Comparison of ENCODE assay signal across 13 cellular contexts in genomic region chr15:58409861-58410260, GRCh38. TPM values are rescaled to one million over a fixed set of nuclear protein-coding genes. Genes with fewer than 3 reads are reported as not detected.
DNase-seq lines count a peak whose midpoint lies in the region; ATAC-seq and TF ChIP-seq lines count a peak whose summit lies in the region.
"Had no signal": no experiment of that assay in that cellular context is flagged by ENCODE, and none has a peak within 500 bp of the region (broad histone marks: within the 10 kb centered on the region; RNA-seq: fewer than 3 reads in every experiment).

No MANE protein-coding gene starts in this region.

- no peaks in the 10 kb centered on the region for H4K20me1 ChIP-seq in BLaER1 treated with 17β-estradiol and CSF1 and Interleukin-3, amounts not matched to agents 10 nM and 100 nM
- H4K20me1 ChIP-seq in DND-41 (ENCODE audit: insufficient read depth, low read length): no peaks in the 10 kb centered on the region

- no peaks in the 10 kb centered on the region for H3K27me3 Mint-ChIP-seq in activated T-helper 2 cell treated with anti-CD3 and anti-CD28 coated beads, Interferon-gamma antibody, Interleukin-2, Interleukin-4, amounts not matched to agents 10 μg/mL and 5 μg/mL and 100 μg/mL, durations not matched to agents 14 hours and 24 hours and 36 hours (ENCODE audit: low read depth)
- H3K27me3 Mint-ChIP-seq in naive thymus-derived CD4-positive, alpha-beta T cell: no peaks in the 10 kb centered on the region
- H3K27me3 Mint-ChIP-seq: dendritic cell treated with granulocyte-macrophage colony-stimulating factor and Interleukin-4, amounts not matched to agents 40 ng/mL and 50 ng/mL, for 4 days had no signal

- H3K27me3 ChIP-seq in BLaER1 treated with 17β-estradiol and CSF1 and Interleukin-3, amounts not matched to agents 10 nM and 100 nM: no peaks in the 10 kb centered on the region
- H3K27me3 ChIP-seq in DND-41 (ENCODE audit: insufficient read depth, low read length, poor library complexity) (no peaks in the 10 kb centered on the region), breast epithelium (no peaks in the 10 kb centered on the region), stomach (no peaks in the 10 kb centered on the region)
- H3K27me3 ChIP-seq in naive thymus-derived CD4-positive, alpha-beta T cell (ENCODE audit: control insufficient read depth in 2 of 2, insufficient read depth in 2 of 2, low read length in 2 of 2): no peaks in the 10 kb centered on the region

- H3K4me3 Mint-ChIP-seq in activated T-helper 2 cell treated with anti-CD3 and anti-CD28 coated beads, Interferon-gamma antibody, Interleukin-2, Interleukin-4, amounts not matched to agents 10 μg/mL and 5 μg/mL and 100 μg/mL, durations not matched to agents 14 hours and 24 hours and 36 hours (ENCODE audit: low read depth): peak overlapping the region; percentile 33
- peak overlapping the region; percentile 77 to 96 (median 89) for H3K4me3 Mint-ChIP-seq in naive thymus-derived CD4-positive, alpha-beta T cell

- H3K9me3 Mint-ChIP-seq in activated T-helper 2 cell treated with anti-CD3 and anti-CD28 coated beads, Interferon-gamma antibody, Interleukin-2, Interleukin-4, amounts not matched to agents 10 μg/mL and 5 μg/mL and 100 μg/mL, durations not matched to agents 14 hours and 24 hours and 36 hours: no peaks in the 10 kb centered on the region
- no peaks in the 10 kb centered on the region for H3K9me3 Mint-ChIP-seq in naive thymus-derived CD4-positive, alpha-beta T cell
- H3K9me3 Mint-ChIP-seq: dendritic cell treated with granulocyte-macrophage colony-stimulating factor and Interleukin-4, amounts not matched to agents 40 ng/mL and 50 ng/mL, for 4 days had no signal

- TF ChIP-seq POLR2A in breast epithelium (IDR thresholded peaks at IDR 0.05): no peak
- no peak for TF ChIP-seq POLR2A in stomach (IDR thresholded peaks at IDR 0.05)

- H3K36me3 ChIP-seq in BLaER1 treated with 17β-estradiol and CSF1 and Interleukin-3, amounts not matched to agents 10 nM and 100 nM: peaks cover 0 to 8% (median 5%) of the 10 kb centered on the region in 11 experiments; a peak in 6 of 22 replicates
- H3K36me3 ChIP-seq in DND-41 (ENCODE audit: insufficient read depth, low read length) (no peaks in the 10 kb centered on the region; the same call in 1 of the 2 replicates), breast epithelium (no peaks in the 10 kb centered on the region), stomach (no peaks in the 10 kb centered on the region)
- H3K36me3 ChIP-seq in naive thymus-derived CD4-positive, alpha-beta T cell (ENCODE audit: control insufficient read depth in 2 of 3, insufficient read depth in 3 of 3, low read length in 3 of 3): no peaks in the 10 kb centered on the region

- H3K4me2 ChIP-seq in BLaER1 treated with 17β-estradiol and CSF1 and Interleukin-3, amounts not matched to agents 10 nM and 100 nM: peak overlapping the region; percentile 63 to 93 (median 83)
- peak overlapping the region; percentile 63 for H3K4me2 ChIP-seq in DND-41 (ENCODE audit: insufficient read depth, low read length)

- peaks cover 4% of the 10 kb centered on the region for H3K36me3 Mint-ChIP-seq in activated T-helper 2 cell treated with anti-CD3 and anti-CD28 coated beads, Interferon-gamma antibody, Interleukin-2, Interleukin-4, amounts not matched to agents 10 μg/mL and 5 μg/mL and 100 μg/mL, durations not matched to agents 14 hours and 24 hours and 36 hours (ENCODE audit: low read depth)
- peaks cover 0 to 18% (median 0%) of the 10 kb centered on the region in 5 donors for H3K36me3 Mint-ChIP-seq in naive thymus-derived CD4-positive, alpha-beta T cell

- H3K79me2 ChIP-seq in DND-41 (ENCODE audit: insufficient read depth, low read length): peaks cover 4% of the 10 kb centered on the region; the same call in 1 of the 2 replicates

- H3K4me3 ChIP-seq in BLaER1 treated with 17β-estradiol and CSF1 and Interleukin-3, amounts not matched to agents 10 nM and 100 nM: peak overlapping the region; percentile 46 to 69 (median 60); a peak in 17 of 20 replicates
- H3K4me3 ChIP-seq in DND-41 (ENCODE audit: low read depth in 1 of 2, low read length in 2 of 2) (peak overlapping the region; percentile 41 to 62; a peak in 2 of 4 replicates), breast epithelium (peak overlapping the region in 1 of 3 donors; percentile 24), stomach (peak overlapping the region in 1 of 4 donors; percentile 31)
- H3K4me3 ChIP-seq in naive thymus-derived CD4-positive, alpha-beta T cell (ENCODE audit: low read length): no peak overlapping the region

- ATAC-seq in DND-41 (ENCODE audit: insufficient read depth, low read depth): peak; percentile 32; the same call in 1 of the 3 replicates
- ATAC-seq in naive thymus-derived CD4-positive, alpha-beta T cell: no peak
- ATAC-seq: SK-N-SH treated with all-trans-retinoic acid at 6 μM for 48 hours had no signal

- H2AFZ ChIP-seq in DND-41 (ENCODE audit: low read depth, low read length): peak overlapping the region; percentile 46

- POLR2A ChIA-PET in naive thymus-derived CD4-positive, alpha-beta T cell (lab: Charles Lee): no interaction called here

- no peak for DNase-seq in DND-41
- no peak for DNase-seq in activated T-helper 2 cell treated with anti-CD3 and anti-CD28 coated beads, Interferon-gamma antibody, Interleukin-2, Interleukin-4, amounts not matched to agents 10 μg/mL and 5 μg/mL and 100 μg/mL, durations not matched to agents 14 hours and 24 hours and 36 hours (ENCODE audit: low spot score)
- DNase-seq in naive thymus-derived CD4-positive, alpha-beta T cell: no peak
- no peak for DNase-seq in kidney glomerular epithelial cell (lab: John Stamatoyannopoulos, UW)
- no peak for DNase-seq in breast epithelium (ENCODE audit: low spot score in 2 of 2)
- DNase-seq in stomach: no peak
- DNase-seq: activated CD4-positive, CD25-positive, alpha-beta regulatory T cell treated with anti-CD3 and anti-CD28 coated beads, Interleukin-2, amount 50 U/mL, for 72 hours; amniotic stem cell; Calu3; NCI-H1930 had no signal

- TF ChIP-seq CTCF in DND-41 (IDR thresholded peaks at IDR 0.05; ENCODE audit: borderline replicate concordance, extremely low read depth, low read length, poor library complexity, severe bottlenecking) (no peak), breast epithelium (IDR thresholded peaks at IDR 0.05) (no peak), stomach (IDR thresholded peaks at IDR 0.05) (no peak)

- peak overlapping the region; percentile 41 to 85 (median 80); a peak in 21 of 22 replicates for H3K27ac ChIP-seq in BLaER1 treated with 17β-estradiol and CSF1 and Interleukin-3, amounts not matched to agents 10 nM and 100 nM
- H3K27ac ChIP-seq in DND-41 (ENCODE audit: low read length) (peak overlapping the region; percentile 88), breast epithelium (no peak overlapping the region), stomach (peak overlapping the region in 2 of 5 donors; percentile 2 to 43)
- H3K27ac ChIP-seq in naive thymus-derived CD4-positive, alpha-beta T cell (ENCODE audit: low read depth, low read length): no peak overlapping the region

- intact Hi-C loops in activated T-helper 2 cell treated with anti-CD3 and anti-CD28 coated beads, Interferon-gamma antibody, Interleukin-2, Interleukin-4, amounts not matched to agents 10 μg/mL and 5 μg/mL and 100 μg/mL, durations not matched to agents 14 hours and 24 hours and 36 hours (cut with micrococcal nuclease): no loop called here
- intact Hi-C loops in naive thymus-derived CD4-positive, alpha-beta T cell (cut with micrococcal nuclease): loop anchor here (10.0 kb wide), 3 partner anchors 95 to 185 kb away; no protein-coding TSS in a partner anchor
- intact Hi-C loops in breast epithelium (cut with DNase I; ENCODE audit: low total_unique reads): no loop called here
- intact Hi-C loops in stomach (cut with DNase I; ENCODE audit: low total_unique reads): no loop called here

- H3K4me1 ChIP-seq in BLaER1 treated with 17β-estradiol and CSF1 and Interleukin-3, amounts not matched to agents 10 nM and 100 nM: peaks cover 17 to 36% (median 24%) of the 10 kb centered on the region in 10 experiments
- H3K4me1 ChIP-seq in DND-41 (ENCODE audit: insufficient read depth, low read length) (peaks cover 33% of the 10 kb centered on the region), breast epithelium (no peaks in the 10 kb centered on the region), stomach (no peaks in the 10 kb centered on the region)
- no peaks in the 10 kb centered on the region for H3K4me1 ChIP-seq in naive thymus-derived CD4-positive, alpha-beta T cell (ENCODE audit: control insufficient read depth in 2 of 2, insufficient read depth in 2 of 2, low read length in 2 of 2)

- peaks cover 22% of the 10 kb centered on the region for H3K4me1 Mint-ChIP-seq in activated T-helper 2 cell treated with anti-CD3 and anti-CD28 coated beads, Interferon-gamma antibody, Interleukin-2, Interleukin-4, amounts not matched to agents 10 μg/mL and 5 μg/mL and 100 μg/mL, durations not matched to agents 14 hours and 24 hours and 36 hours (ENCODE audit: low read depth)
- peaks cover 6 to 37% (median 30%) of the 10 kb centered on the region in 7 donors for H3K4me1 Mint-ChIP-seq in naive thymus-derived CD4-positive, alpha-beta T cell

- no peak for TF ChIP-seq EP300 in stomach (IDR thresholded peaks at IDR 0.05)

- CTCF ChIA-PET in naive thymus-derived CD4-positive, alpha-beta T cell (lab: Charles Lee): no interaction called here

- H3K9ac ChIP-seq in BLaER1 treated with 17β-estradiol and CSF1 and Interleukin-3, amounts not matched to agents 10 nM and 100 nM: peak overlapping the region; percentile 69 to 82 (median 76); a peak in 20 of 22 replicates
- H3K9ac ChIP-seq in DND-41 (ENCODE audit: low read depth, low read length): peak overlapping the region; percentile 63

- H3K27ac Mint-ChIP-seq in activated T-helper 2 cell treated with anti-CD3 and anti-CD28 coated beads, Interferon-gamma antibody, Interleukin-2, Interleukin-4, amounts not matched to agents 10 μg/mL and 5 μg/mL and 100 μg/mL, durations not matched to agents 14 hours and 24 hours and 36 hours: peak overlapping the region; percentile 62
- peak overlapping the region; percentile 56 to 95 (median 91) for H3K27ac Mint-ChIP-seq in naive thymus-derived CD4-positive, alpha-beta T cell
- H3K27ac Mint-ChIP-seq: dendritic cell treated with granulocyte-macrophage colony-stimulating factor and Interleukin-4, amounts not matched to agents 40 ng/mL and 50 ng/mL, for 4 days had no signal

- peaks cover 0 to 29% (median 16%) of the 10 kb centered on the region in 11 experiments; a peak in 19 of 22 replicates for H3K9me3 ChIP-seq in BLaER1 treated with 17β-estradiol and CSF1 and Interleukin-3, amounts not matched to agents 10 nM and 100 nM (replicated peaks in 1 of 11)
- H3K9me3 ChIP-seq in DND-41 (ENCODE audit: insufficient read depth, low read length, severe bottlenecking) (no peaks in the 10 kb centered on the region), breast epithelium (no peaks in the 10 kb centered on the region), stomach (no peaks in the 10 kb centered on the region)
- no peaks in the 10 kb centered on the region for H3K9me3 ChIP-seq in naive thymus-derived CD4-positive, alpha-beta T cell (ENCODE audit: control insufficient read depth in 2 of 3, low read length in 3 of 3)

RNA-seq across cellular contexts. Expression of gene LIPC, which starts 21.9 kb away (rescaled TPM):
- 1.1 and 1.7 TPM in 2 replicates for total RNA-seq in activated T-helper 2 cell treated with anti-CD3 and anti-CD28 coated beads, Interferon-gamma antibody, Interleukin-2, Interleukin-4, amounts not matched to agents 10 μg/mL and 5 μg/mL and 100 μg/mL, durations not matched to agents 14 hours and 24 hours and 36 hours
- 1 to 10 TPM in 1 of 5 experiments, under 1 TPM in 4; 0.46 to 5.1 (median 0.77) TPM for total RNA-seq in naive thymus-derived CD4-positive, alpha-beta T cell
- polyA plus RNA-seq in naive thymus-derived CD4-positive, alpha-beta T cell: 1 to 10 TPM in 1 of 2 donors, under 1 TPM in 1; 0.58 to 2.1 TPM
- total RNA-seq in breast epithelium: under 1 TPM in 2 of 3 donors, not detected in 1; 0.15 to 0.80 TPM
- total RNA-seq in stomach: 1 to 10 TPM in 1 of 5 donors, under 1 TPM in 1, not detected in 3; 0.58 to 7.5 TPM
- under 1 TPM in 2 of 3 donors, not detected in 1; 0.23 to 0.93 TPM for polyA plus RNA-seq in stomach
- total RNA-seq: Calu3 had no signal

Comparison
In these comparisons a context has a peak if more than half of its experiments do, and no peak if none do; other contexts are left out.
1. H3K27ac ChIP-seq: peak in BLaER1 treated with 17β-estradiol and CSF1 and Interleukin-3, amounts not matched to agents 10 nM and 100 nM (11 of 11) and DND-41 (single experiment); none in naive thymus-derived CD4-positive, alpha-beta T cell (single experiment) and breast epithelium (0 of 2).
2. intact Hi-C loops: an anchor here in naive thymus-derived CD4-positive, alpha-beta T cell (10.0 kb wide); none called in activated T-helper 2 cell treated with anti-CD3 and anti-CD28 coated beads, Interferon-gamma antibody, Interleukin-2, Interleukin-4, amounts not matched to agents 10 μg/mL and 5 μg/mL and 100 μg/mL, durations not matched to agents 14 hours and 24 hours and 36 hours, breast epithelium and stomach.